ENCODE assay signal across 12 cellular contexts in the genomic region with DNA sequence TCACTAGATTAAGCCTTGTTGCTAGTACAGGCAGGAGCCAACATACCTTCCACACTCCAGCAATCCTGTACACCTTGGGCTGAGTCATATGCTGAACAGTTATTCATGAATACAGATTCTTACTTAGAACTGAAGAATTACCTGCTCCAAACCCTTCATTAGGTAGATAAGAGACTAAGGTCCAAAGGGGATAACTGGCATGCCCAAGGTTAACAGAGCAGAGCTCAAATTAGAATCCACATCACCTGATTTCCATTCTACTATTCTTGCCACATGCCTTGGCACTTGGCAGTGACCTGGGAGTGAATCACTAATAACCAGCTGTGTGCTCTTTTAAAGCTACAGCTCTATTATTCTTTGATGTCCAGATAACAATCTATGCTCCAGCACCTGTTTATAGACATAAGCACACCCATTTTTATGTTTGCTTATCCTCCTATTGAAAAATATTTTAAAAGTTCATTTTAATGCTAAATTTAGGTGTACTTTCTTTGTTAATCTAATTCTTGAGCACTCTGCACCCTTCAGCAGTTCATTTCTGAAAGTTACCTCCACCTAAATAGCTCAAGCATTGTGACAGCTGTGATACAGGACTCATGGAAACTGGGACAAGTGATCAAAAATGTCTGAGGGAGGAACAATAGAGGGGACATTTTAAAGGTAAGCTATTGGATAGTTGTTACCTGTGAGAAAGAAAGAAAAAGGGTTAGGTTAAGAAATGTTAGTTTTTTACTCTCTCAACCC. TPM values are rescaled to one million over a fixed set of nuclear protein-coding genes. Genes with fewer than 3 reads are reported as not detected.
A peak's percentile ranks its signal among the peaks of the same experiment; 100 is the strongest.
DNase-seq lines count a peak whose midpoint lies in the region; ATAC-seq, FAIRE-seq and TF ChIP-seq lines count a peak whose summit lies in the region.
"Had no signal": no experiment of that assay in that cellular context is flagged by ENCODE, and none has a peak within 500 bp of the region (broad histone marks: within the 10 kb centered on the region; RNA-seq: fewer than 3 reads in every experiment).

No MANE protein-coding gene starts in this region.

- H3K27me3 ChIP-seq in gastrocnemius medialis: no peaks in the 10 kb centered on the region

- TF ChIP-seq POLR2A in gastrocnemius medialis (IDR thresholded peaks at IDR 0.05): no peak

- H3K36me3 ChIP-seq in gastrocnemius medialis: no peaks in the 10 kb centered on the region

- peak overlapping the region; percentile 45 for H3K27ac ChIP-seq in VCaP
- H3K27ac ChIP-seq in gastrocnemius medialis: peak overlapping the region; percentile 88 to 91 (median 88)

- peak; percentile 87 for ATAC-seq in left ventricle myocardium superior
- ATAC-seq in gastrocnemius medialis: peak; percentile 94 to 99
- no peak for ATAC-seq in GM18907 (IDR thresholded peaks at IDR 0.05; ENCODE audit: unreplicated experiment)
- ATAC-seq: activated CD8-positive, alpha-beta T cell treated with anti-CD3 and anti-CD28 coated beads for 36 hours; stimulated activated naive CD8-positive, alpha-beta T cell treated with anti-CD3 and anti-CD28 coated beads, Interleukin-15, amount 100 ng/mL, for 72 hours had no signal

- H3K4me3 ChIP-seq in gastrocnemius medialis: no peak overlapping the region

- in situ Hi-C loops in gastrocnemius medialis (cut with MboI; ENCODE audit: low sequenced_read_pairs in 4 of 4): no loop called here

- H3K9me3 ChIP-seq in gastrocnemius medialis: no peaks in the 10 kb centered on the region

- FAIRE-seq in HTR-8/SVneo (lab: Jason Lieb, UNC): peak; percentile 42

- intact Hi-C loops in left ventricle myocardium superior (cut with micrococcal nuclease): no loop called here
- intact Hi-C loops in gastrocnemius medialis (cut with DNase I; ENCODE audit: low total_unique reads): loop anchor here (1.0 to 2.0 kb wide), 2 partner anchors 19 to 28 kb away; a partner anchor contains a TSS

- peaks cover 57 to 62% of the 10 kb centered on the region in 2 donors for H3K4me1 ChIP-seq in gastrocnemius medialis

- TF ChIP-seq CTCF in VCaP (conservative IDR thresholded peaks at IDR 0.05): no peak
- no peak for TF ChIP-seq CTCF in gastrocnemius medialis (IDR thresholded peaks at IDR 0.05 in 4 of 5, conservative IDR thresholded peaks at IDR 0.05 in 1 of 5)

- DNase-seq in HTR-8/SVneo (ENCODE audit: insufficient read length, low spot score): no peak
- no peak for DNase-seq in left ventricle myocardium superior
- peak; percentile 63 to 81 for DNase-seq in gastrocnemius medialis
- DNase-seq in mucosa of gallbladder (ENCODE audit: low spot score): no peak
- DNase-seq in effector CD4-positive, alpha-beta T cell: no peak
- DNase-seq: activated CD8-positive, alpha-beta T cell treated with anti-CD3 and anti-CD28 coated beads for 36 hours; NCI-H1417; NCI-H226; stimulated activated naive CD8-positive, alpha-beta T cell treated with anti-CD3 and anti-CD28 coated beads, Interleukin-15, amount 100 ng/mL, for 72 hours had no signal

RNA-seq across cellular contexts. Expression of a gene that starts 19.4 kb away (rescaled TPM):
- total RNA-seq in left ventricle myocardium superior (55.9 TPM), gastrocnemius medialis (10 to 100 TPM; 19.4 to 42.8 (median 36.7) TPM), mucosa of gallbladder (26.6 TPM)

RNA-seq across cellular contexts. Expression of a gene that starts 28.2 kb away (rescaled TPM):
- total RNA-seq in left ventricle myocardium superior (39.4 TPM), gastrocnemius medialis (10 to 100 TPM; 25.8 to 40.6 (median 32.1) TPM), mucosa of gallbladder (31.8 TPM)

RNA-seq across cellular contexts. Expression of a gene that starts 28.4 kb away (rescaled TPM):
- 150 TPM for total RNA-seq in left ventricle myocardium superior
- total RNA-seq in gastrocnemius medialis: 100 to 1,000 TPM; 226 to 304 (median 238) TPM
- 141 TPM for total RNA-seq in mucosa of gallbladder

RNA-seq across cellular contexts. Expression of a gene that starts 47.7 kb away (rescaled TPM):
- total RNA-seq in left ventricle myocardium superior (6.0 TPM), gastrocnemius medialis (1 to 10 TPM in 3 of 4 donors, under 1 TPM in 1; 0.87 to 7.6 (median 5.0) TPM), mucosa of gallbladder (66.4 TPM)
- total RNA-seq: fibroblast of villous mesenchyme had no signal

RNA-seq across cellular contexts. Expression of a gene that starts 55.1 kb away (rescaled TPM):
- total RNA-seq in left ventricle myocardium superior: 238 TPM
- total RNA-seq in gastrocnemius medialis: 100 to 1,000 TPM; 175 to 220 (median 183) TPM
- 265 TPM for total RNA-seq in mucosa of gallbladder

Comparison
In these comparisons a context has a peak if more than half of its experiments do, and no peak if none do; other contexts are left out.
1. DNase-seq: peak in gastrocnemius medialis (2 of 2); none in HTR-8/SVneo (single experiment), left ventricle myocardium superior (single experiment), mucosa of gallbladder (single experiment) and effector CD4-positive, alpha-beta T cell (single experiment).